8 cellular contexts compared by ENCODE assay signal in genomic region chr1:19209990-19210771, GRCh38. TPM values are rescaled to one million over a fixed set of nuclear protein-coding genes. Genes with fewer than 3 reads are reported as not detected.
A peak's percentile ranks its signal among the peaks of the same experiment; 100 is the strongest.
DNase-seq lines count a peak whose midpoint lies in the region; ATAC-seq and TF ChIP-seq lines count a peak whose summit lies in the region.

Gene UBR4 (minus strand): TSS chr1:19210266. CDS start chr1:19210248, 18 bp downstream.

- H3K4me1 ChIP-seq in right atrium auricular region (peaks cover 0 to 56% of the 10 kb centered on the region in 2 donors), uterus (peaks cover 13% of the 10 kb centered on the region in 2 donors)

- no peaks in the 10 kb centered on the region for H3K9me3 ChIP-seq in right atrium auricular region
- H3K9me3 ChIP-seq in uterus = no peaks in the 10 kb centered on the region

- intact Hi-C loops in uterus (cut with DNase I; ENCODE audit: low total_unique reads) = no loop called here

- TF ChIP-seq CTCF in right atrium auricular region (IDR thresholded peaks at IDR 0.05) = peak in 1 of 2 donors; percentile 21
- TF ChIP-seq CTCF in uterus (IDR thresholded peaks at IDR 0.05) = peak in 1 of 4 experiments; percentile 31

- peaks cover 11% of the 10 kb centered on the region for H3K36me3 ChIP-seq in right atrium auricular region
- H3K36me3 ChIP-seq in uterus = no peaks in the 10 kb centered on the region

- peak; percentile 88 to 91 for DNase-seq in NCI-H187 (lab: John Stamatoyannopoulos, UW)
- peak; percentile 92 to 98 (median 96) for DNase-seq in T-helper 2 cell
- DNase-seq in anterior cingulate cortex (lab: John Stamatoyannopoulos, UW) = peak; percentile 54 to 95 (median 90)
- peak; percentile 95 for DNase-seq in right atrium auricular region (ENCODE audit: low spot score)
- peak; percentile 69 for DNase-seq in pulmonary artery endothelial cell (ENCODE audit: low read depth, low spot score)
- peak; percentile 89 to 95 for DNase-seq in uterus

- H3K4me3 ChIP-seq in right atrium auricular region (peak within 1 kb of the TSS; percentile 81 to 95), uterus (peak within 1 kb of the TSS; percentile 75 to 81)

- ATAC-seq in GM18498 (IDR thresholded peaks at IDR 0.05; ENCODE audit: unreplicated experiment) (peak; percentile 90), HG02938 (IDR thresholded peaks at IDR 0.05; ENCODE audit: unreplicated experiment) (peak; percentile 71)

- H3K27ac ChIP-seq in right atrium auricular region = peak within 1 kb of the TSS; percentile 92 to 96
- peak within 1 kb of the TSS; percentile 86 to 95 for H3K27ac ChIP-seq in uterus

- TF ChIP-seq POLR2A in uterus (IDR thresholded peaks at IDR 0.05) = peak; percentile 95 to 97

- no peaks in the 10 kb centered on the region for H3K27me3 ChIP-seq in right atrium auricular region
- H3K27me3 ChIP-seq in uterus = no peaks in the 10 kb centered on the region

RNA-seq across cellular contexts. Expression of gene UBR4, which starts in this region (rescaled TPM):
- total RNA-seq in right atrium auricular region (10 to 100 TPM; 75.1 to 88.0 TPM), pulmonary artery endothelial cell (78.5 and 99.6 TPM in 2 replicates), uterus (100 to 1,000 TPM in 3 of 4 donors, 10 to 100 TPM in 1; 50.0 to 161 (median 105) TPM)

Comparison
In these comparisons a context has a peak if more than half of its experiments do, and no peak if none do; other contexts are left out.
1. Peak in every context shown above with its lines: DNase-seq, ATAC-seq, H3K4me3 ChIP-seq and H3K27ac ChIP-seq.